ENCODE assay signal across 15 cellular contexts in genomic region chr17:75044716-75045115, GRCh38. TPM values are rescaled to one million over a fixed set of nuclear protein-coding genes. Genes with fewer than 3 reads are reported as not detected.
DNase-seq lines count a peak whose midpoint lies in the region; ATAC-seq and TF ChIP-seq lines count a peak whose summit lies in the region.
"Had no signal": no experiment of that assay in that cellular context is flagged by ENCODE, and none has a peak within 500 bp of the region (broad histone marks: within the 10 kb centered on the region; RNA-seq: fewer than 3 reads in every experiment).

No MANE protein-coding gene starts in this region.

- H3K27me3 ChIP-seq in CD4-positive, CD25-positive, alpha-beta regulatory T cell (ENCODE audit: control insufficient read depth, insufficient read depth, low read length): no peaks in the 10 kb centered on the region
- H3K27me3 ChIP-seq in Caco-2 (replicated peaks; ENCODE audit: control insufficient read depth, insufficient read depth, low read length) (no peaks in the 10 kb centered on the region), tibial nerve (no peaks in the 10 kb centered on the region)
- H3K27me3 ChIP-seq: breast epithelium, neutrophil had no signal

- TF ChIP-seq CTCF in Caco-2 (IDR thresholded peaks at IDR 0.05; ENCODE audit: insufficient read depth in 1 of 2, low read depth in 1 of 2, low read length in 1 of 2, severe bottlenecking in 1 of 2, unreplicated experiment in 1 of 2) (no peak), tibial nerve (IDR thresholded peaks at IDR 0.05) (no peak)

- CTCF ChIA-PET in Caco-2 (lab: Charles Lee): no interaction called here

- H3K27ac ChIP-seq in CD4-positive, CD25-positive, alpha-beta regulatory T cell (ENCODE audit: insufficient read depth, low read length, poor library complexity, severe bottlenecking): no peak overlapping the region
- H3K27ac ChIP-seq in tibial nerve: no peak overlapping the region
- H3K27ac ChIP-seq: breast epithelium, neutrophil had no signal

- TF ChIP-seq POLR2A in tibial nerve (IDR thresholded peaks at IDR 0.05): no peak

- peak overlapping the region; percentile 13 to 97 (median 82) for H3K4me3 Mint-ChIP-seq in CD4-positive, CD25-positive, alpha-beta regulatory T cell
- peak overlapping the region; percentile 34 for H3K4me3 Mint-ChIP-seq in Caco-2 (ENCODE audit: unreplicated experiment)
- peak overlapping the region; percentile 7 for H3K4me3 Mint-ChIP-seq in memory B cell

- no peaks in the 10 kb centered on the region for H3K9me3 Mint-ChIP-seq in CD4-positive, CD25-positive, alpha-beta regulatory T cell
- H3K9me3 Mint-ChIP-seq in Caco-2 (ENCODE audit: unreplicated experiment): no peaks in the 10 kb centered on the region
- H3K9me3 Mint-ChIP-seq in activated naive CD4-positive, alpha-beta T cell treated with anti-CD3 and anti-CD28 coated beads, Interleukin-2, amount 50 U/mL, for 72 hours: no peaks in the 10 kb centered on the region
- H3K9me3 Mint-ChIP-seq in memory B cell: no peaks in the 10 kb centered on the region

- H3K4me3 ChIP-seq in CD4-positive, CD25-positive, alpha-beta regulatory T cell (ENCODE audit: low read depth, low read length): no peak overlapping the region
- H3K4me3 ChIP-seq in Caco-2 (ENCODE audit: low read depth, low read length): no peak overlapping the region
- no peak overlapping the region for H3K4me3 ChIP-seq in tibial nerve
- H3K4me3 ChIP-seq: breast epithelium had no signal

- H3K36me3 Mint-ChIP-seq in CD4-positive, CD25-positive, alpha-beta regulatory T cell: peaks cover 25% of the 10 kb centered on the region
- H3K36me3 Mint-ChIP-seq in Caco-2 (ENCODE audit: insufficient read depth, unreplicated experiment) (peaks cover 42% of the 10 kb centered on the region), memory B cell (peaks cover 13% of the 10 kb centered on the region)
- peaks cover 5 to 12% of the 10 kb centered on the region in 2 donors for H3K36me3 Mint-ChIP-seq in activated naive CD4-positive, alpha-beta T cell treated with anti-CD3 and anti-CD28 coated beads, Interleukin-2, amount 50 U/mL, for 72 hours

- intact Hi-C loops in Caco-2 (cut with micrococcal nuclease; ENCODE audit: unreplicated experiment): no loop called here

- no TSS peak for BruUV-seq in Caco-2 (replicated peaks; lab: Mats Ljungman, UMichigan)

- peaks cover 4% of the 10 kb centered on the region for H3K27me3 Mint-ChIP-seq in CD4-positive, CD25-positive, alpha-beta regulatory T cell
- H3K27me3 Mint-ChIP-seq in Caco-2 (ENCODE audit: insufficient read depth, unreplicated experiment): no peaks in the 10 kb centered on the region
- no peaks in the 10 kb centered on the region for H3K27me3 Mint-ChIP-seq in memory B cell

- no peak overlapping the region for H3K27ac Mint-ChIP-seq in CD4-positive, CD25-positive, alpha-beta regulatory T cell
- H3K27ac Mint-ChIP-seq in Caco-2 (ENCODE audit: unreplicated experiment): peak overlapping the region; percentile 51
- H3K27ac Mint-ChIP-seq in activated naive CD4-positive, alpha-beta T cell treated with anti-CD3 and anti-CD28 coated beads, Interleukin-2, amount 50 U/mL, for 72 hours: peak overlapping the region; percentile 46 to 51
- H3K27ac Mint-ChIP-seq in memory B cell: no peak overlapping the region

- no peaks in the 10 kb centered on the region for H3K9me3 ChIP-seq in CD4-positive, CD25-positive, alpha-beta regulatory T cell (ENCODE audit: control insufficient read depth in 2 of 2, low read length in 2 of 2)
- H3K9me3 ChIP-seq in Caco-2: no peaks in the 10 kb centered on the region
- H3K9me3 ChIP-seq in tibial nerve: no peaks in the 10 kb centered on the region
- H3K9me3 ChIP-seq: breast epithelium, neutrophil had no signal

- H3K4me1 Mint-ChIP-seq in CD4-positive, CD25-positive, alpha-beta regulatory T cell: peaks cover 17 to 64% (median 40%) of the 10 kb centered on the region in 4 donors
- H3K4me1 Mint-ChIP-seq in Caco-2 (ENCODE audit: low read depth, unreplicated experiment) (no peaks in the 10 kb centered on the region), memory B cell (peaks cover 19% of the 10 kb centered on the region)

- H3K4me1 ChIP-seq in CD4-positive, CD25-positive, alpha-beta regulatory T cell (ENCODE audit: control insufficient read depth, insufficient read depth, low read length, poor library complexity, severe bottlenecking): peaks cover 25% of the 10 kb centered on the region
- peaks cover 7% of the 10 kb centered on the region; the same call in 1 of the 2 replicates for H3K4me1 ChIP-seq in Caco-2
- peaks cover 0 to 36% (median 21%) of the 10 kb centered on the region in 4 donors for H3K4me1 ChIP-seq in tibial nerve

- ATAC-seq in CD4-positive, CD25-positive, alpha-beta regulatory T cell (ENCODE audit: low read depth in 2 of 2): no peak
- no peak for ATAC-seq in activated naive CD4-positive, alpha-beta T cell treated with anti-CD3 and anti-CD28 coated beads, Interleukin-2, amount 50 U/mL, for 72 hours
- ATAC-seq in memory B cell (ENCODE audit: low read depth): no peak

- POLR2A ChIA-PET in Caco-2 (lab: Charles Lee): no interaction called here

- TF ChIP-seq EP300 in tibial nerve (IDR thresholded peaks at IDR 0.05): no peak

- 68 to 69% methylated on average over 7 of the region's 7 CpGs for WGBS in tibial nerve, 2 donors

- peaks cover 21% of the 10 kb centered on the region for H3K36me3 ChIP-seq in CD4-positive, CD25-positive, alpha-beta regulatory T cell (ENCODE audit: control insufficient read depth, insufficient read depth, low read length)
- no peaks in the 10 kb centered on the region; the same call in 1 of the 2 replicates for H3K36me3 ChIP-seq in Caco-2 (ENCODE audit: control insufficient read depth, insufficient read depth, low read length)
- peaks cover 0 to 27% (median 2%) of the 10 kb centered on the region in 3 donors for H3K36me3 ChIP-seq in tibial nerve
- H3K36me3 ChIP-seq: breast epithelium had no signal

- no peak for DNase-seq in CD4-positive, CD25-positive, alpha-beta regulatory T cell
- DNase-seq in Caco-2 (no peak), memory B cell (ENCODE audit: low spot score in 2 of 2) (no peak), COLO668 (lab: John Stamatoyannopoulos, UW; ENCODE audit: unreplicated experiment) (no peak), tibial nerve (ENCODE audit: low spot score in 2 of 2) (no peak), NCI-H1694 treated with DMSO at 0.1 percent for 48 hours (lab: John Stamatoyannopoulos, UW) (no peak)
- no peak for DNase-seq in activated naive CD4-positive, alpha-beta T cell treated with anti-CD3 and anti-CD28 coated beads, Interleukin-2, amount 50 U/mL, for 72 hours (ENCODE audit: low spot score in 2 of 2)
- DNase-seq: activated CD4-positive, CD25-positive, alpha-beta regulatory T cell treated with anti-CD3 and anti-CD28 coated beads, Interleukin-2, amount 50 U/mL, for 72 hours; activated effector memory CD4-positive, alpha-beta T cell treated with anti-CD3 and anti-CD28 coated beads, Interleukin-2, amount 50 U/mL, for 16 hours; NCI-H82; RPMI8226; stimulated activated CD4-positive, alpha-beta T cell treated with anti-CD3 and anti-CD28 coated beads, Interleukin-4, amount 100 ng/mL, for 4 hours had no signal

RNA-seq across cellular contexts. Expression of gene ATP5PD, which starts 2.1 kb away (rescaled TPM):
- 139 TPM for total RNA-seq in CD4-positive, CD25-positive, alpha-beta regulatory T cell
- polyA plus RNA-seq in CD4-positive, CD25-positive, alpha-beta regulatory T cell: 100 to 1,000 TPM; 410 to 536 (median 467) TPM
- total RNA-seq in Caco-2 (2022) (316 and 326 TPM in 2 replicates), tibial nerve (100 to 1,000 TPM; 171 to 241 (median 220) TPM)
- 100 to 1,000 TPM; 193 to 218 TPM for total RNA-seq in activated naive CD4-positive, alpha-beta T cell treated with anti-CD3 and anti-CD28 coated beads, Interleukin-2, amount 50 U/mL, for 72 hours

RNA-seq across cellular contexts. Expression of gene KCTD2, which starts 2.3 kb away (rescaled TPM):
- total RNA-seq in CD4-positive, CD25-positive, alpha-beta regulatory T cell: 23.4 TPM
- polyA plus RNA-seq in CD4-positive, CD25-positive, alpha-beta regulatory T cell: 1 to 10 TPM; 5.8 to 10.0 (median 8.1) TPM
- total RNA-seq in Caco-2 (2022) (27.9 and 28.8 TPM in 2 replicates), tibial nerve (10 to 100 TPM; 24.9 to 33.5 (median 32.6) TPM)
- 10 to 100 TPM; 17.4 to 19.4 TPM for total RNA-seq in activated naive CD4-positive, alpha-beta T cell treated with anti-CD3 and anti-CD28 coated beads, Interleukin-2, amount 50 U/mL, for 72 hours

RNA-seq across cellular contexts. Expression of gene MRPL58, which starts 32.2 kb away (rescaled TPM):
- total RNA-seq in CD4-positive, CD25-positive, alpha-beta regulatory T cell: 25.7 TPM
- 10 to 100 TPM; 64.0 to 95.8 (median 74.6) TPM for polyA plus RNA-seq in CD4-positive, CD25-positive, alpha-beta regulatory T cell
- 61.0 and 61.8 TPM in 2 replicates for total RNA-seq in Caco-2 (2022)
- total RNA-seq in activated naive CD4-positive, alpha-beta T cell treated with anti-CD3 and anti-CD28 coated beads, Interleukin-2, amount 50 U/mL, for 72 hours: 10 to 100 TPM; 29.8 to 48.1 TPM
- 10 to 100 TPM; 32.1 to 51.9 (median 46.0) TPM for total RNA-seq in tibial nerve

RNA-seq across cellular contexts. Expression of gene SLC16A5, which starts 43.0 kb away (rescaled TPM):
- 9.3 TPM for total RNA-seq in CD4-positive, CD25-positive, alpha-beta regulatory T cell
- 1 to 10 TPM; 1.3 to 2.6 (median 2.0) TPM for polyA plus RNA-seq in CD4-positive, CD25-positive, alpha-beta regulatory T cell
- total RNA-seq in Caco-2 (2022) (27.7 and 33.8 TPM in 2 replicates), tibial nerve (10 to 100 TPM in 1 of 4 donors, 1 to 10 TPM in 3; 4.6 to 27.9 (median 7.7) TPM)
- total RNA-seq in activated naive CD4-positive, alpha-beta T cell treated with anti-CD3 and anti-CD28 coated beads, Interleukin-2, amount 50 U/mL, for 72 hours: 10 to 100 TPM in 1 of 2 donors, 1 to 10 TPM in 1; 6.0 to 10.9 TPM
- total RNA-seq: HT1080 had no signal

RNA-seq across cellular contexts. Expression of gene CDR2L, which starts 57.3 kb away (rescaled TPM):
- not detected for total RNA-seq in CD4-positive, CD25-positive, alpha-beta regulatory T cell
- under 1 TPM in 2 of 4 donors, not detected in 2; 0.05 to 0.09 TPM for polyA plus RNA-seq in CD4-positive, CD25-positive, alpha-beta regulatory T cell
- total RNA-seq in Caco-2 (2022): 30.9 and 31.6 TPM in 2 replicates
- 1 to 10 TPM; 1.5 TPM for total RNA-seq in activated naive CD4-positive, alpha-beta T cell treated with anti-CD3 and anti-CD28 coated beads, Interleukin-2, amount 50 U/mL, for 72 hours
- 10 to 100 TPM; 10.7 to 19.2 (median 13.9) TPM for total RNA-seq in tibial nerve

Comparison
In these comparisons a context has a peak if more than half of its experiments do, and no peak if none do; other contexts are left out.
1. H3K27ac Mint-ChIP-seq: peak in Caco-2 (single experiment) and activated naive CD4-positive, alpha-beta T cell treated with anti-CD3 and anti-CD28 coated beads, Interleukin-2, amount 50 U/mL, for 72 hours (2 of 2); none in CD4-positive, CD25-positive, alpha-beta regulatory T cell (0 of 3) and memory B cell (single experiment).
2. H3K4me3 Mint-ChIP-seq: peak in every context shown above with its lines; median percentile 82 in CD4-positive, CD25-positive, alpha-beta regulatory T cell; 34 in Caco-2; 7 in memory B cell.